8 cellular contexts compared by ENCODE assay signal in genomic region chr1:234604393-234604725, GRCh38. TPM values are rescaled to one million over a fixed set of nuclear protein-coding genes. Genes with fewer than 3 reads are reported as not detected.
DNase-seq lines count a peak whose midpoint lies in the region; ATAC-seq, FAIRE-seq and TF ChIP-seq lines count a peak whose summit lies in the region.

No MANE protein-coding gene starts in this region.

- TF ChIP-seq CTCF in astrocyte (IDR thresholded peaks at IDR 0.05; ENCODE audit: insufficient read depth, low read depth, low read length) (no peak), lower lobe of right lung (IDR thresholded peaks at IDR 0.05) (no peak), tibial nerve (IDR thresholded peaks at IDR 0.05) (no peak), GM13977 (IDR thresholded peaks at IDR 0.05; ENCODE audit: extremely low read depth, insufficient read depth, missing control alignments) (no peak)

- no peaks in the 10 kb centered on the region for H3K27me3 Mint-ChIP-seq in activated T-cell treated with anti-CD3 and anti-CD28 coated beads, Interleukin-2, amount 50 U/mL, for 24 hours
- no peaks in the 10 kb centered on the region for H3K27me3 Mint-ChIP-seq in astrocyte (ENCODE audit: low read depth, unreplicated experiment)

- H3K36me3 ChIP-seq in astrocyte (ENCODE audit: insufficient read depth, low read length) (peaks cover 37% of the 10 kb centered on the region), lower lobe of right lung (peaks cover 31% of the 10 kb centered on the region), tibial nerve (peaks cover 0 to 23% (median 0%) of the 10 kb centered on the region in 3 donors)

- H3K9me3 ChIP-seq in astrocyte (ENCODE audit: insufficient read depth, low read depth, low read length) (no peaks in the 10 kb centered on the region), lower lobe of right lung (no peaks in the 10 kb centered on the region), tibial nerve (no peaks in the 10 kb centered on the region)

- peaks cover 73% of the 10 kb centered on the region for H3K36me3 Mint-ChIP-seq in activated T-cell treated with anti-CD3 and anti-CD28 coated beads, Interleukin-2, amount 50 U/mL, for 24 hours (ENCODE audit: low read depth)
- H3K36me3 Mint-ChIP-seq in astrocyte (ENCODE audit: low read depth, unreplicated experiment) = peaks cover 38% of the 10 kb centered on the region

- peak overlapping the region; percentile 94 for H3K4me3 Mint-ChIP-seq in activated T-cell treated with anti-CD3 and anti-CD28 coated beads, Interleukin-2, amount 50 U/mL, for 24 hours
- peak overlapping the region; percentile 98 for H3K4me3 Mint-ChIP-seq in astrocyte (ENCODE audit: unreplicated experiment)

- H3K27ac Mint-ChIP-seq in activated T-cell treated with anti-CD3 and anti-CD28 coated beads, Interleukin-2, amount 50 U/mL, for 24 hours = peak overlapping the region; percentile 99
- H3K27ac Mint-ChIP-seq in astrocyte (ENCODE audit: unreplicated experiment) = peak overlapping the region; percentile 100

- TF ChIP-seq EP300 in tibial nerve (IDR thresholded peaks at IDR 0.05) = no peak

- H3K4me3 ChIP-seq in astrocyte (ENCODE audit: insufficient read depth, low read depth, low read length) = peak overlapping the region; percentile 88
- peak overlapping the region; percentile 85 for H3K4me3 ChIP-seq in lower lobe of right lung
- H3K4me3 ChIP-seq in tibial nerve = peak overlapping the region; percentile 66 to 87 (median 83)

- H3K4me1 ChIP-seq in astrocyte (ENCODE audit: insufficient read depth, low read length) (peaks cover 35% of the 10 kb centered on the region), lower lobe of right lung (peaks cover 61% of the 10 kb centered on the region), tibial nerve (peaks cover 15 to 61% (median 43%) of the 10 kb centered on the region in 4 donors)

- DNase-seq in activated T-cell treated with anti-CD3 and anti-CD28 coated beads, Interleukin-2, amount 50 U/mL, for 24 hours = no peak
- DNase-seq in activated T-cell treated with anti-CD3 and anti-CD28 coated beads, Interleukin-2, amount 50 U/mL, for 1 hour = no peak
- DNase-seq in astrocyte (ENCODE audit: low read depth) (no peak), lower lobe of right lung (no peak), tibial nerve (ENCODE audit: low spot score in 2 of 2) (no peak), GM13977 (ENCODE audit: low spot score) (no peak), hippocampal formation (lab: John Stamatoyannopoulos, UW) (no peak)

- peak overlapping the region; percentile 93 for H3K4me2 ChIP-seq in astrocyte (ENCODE audit: low read length)

- ATAC-seq in lower lobe of right lung (no peak), HG03520 (IDR thresholded peaks at IDR 0.05; ENCODE audit: unreplicated experiment) (no peak)

- peaks cover 72% of the 10 kb centered on the region for H3K4me1 Mint-ChIP-seq in activated T-cell treated with anti-CD3 and anti-CD28 coated beads, Interleukin-2, amount 50 U/mL, for 24 hours (ENCODE audit: low read depth)
- H3K4me1 Mint-ChIP-seq in astrocyte (ENCODE audit: low read depth, unreplicated experiment) = peaks cover 22% of the 10 kb centered on the region

- H3K79me2 ChIP-seq in astrocyte (ENCODE audit: insufficient read depth, low read length) = peaks cover 87% of the 10 kb centered on the region

- H4K20me1 ChIP-seq in astrocyte (ENCODE audit: insufficient read depth, low read length) = peaks cover 34% of the 10 kb centered on the region

- FAIRE-seq in astrocyte (lab: Jason Lieb, UNC) = no peak

- no peak for TF ChIP-seq POLR2A in tibial nerve (IDR thresholded peaks at IDR 0.05)

- H3K27ac ChIP-seq in astrocyte (ENCODE audit: low read depth, low read length) (peak overlapping the region; percentile 96), lower lobe of right lung (peak overlapping the region; percentile 100), tibial nerve (peak overlapping the region; percentile 98 to 100 (median 99))

- no peak overlapping the region for H2AFZ ChIP-seq in astrocyte (ENCODE audit: low read depth, low read length)

- in situ Hi-C loops in GM13977 (cut with MboI; ENCODE audit: low pct_unique_long_range_greater_than_20kb, low sequenced_read_pairs, unreplicated experiment) = no loop called here

- no peaks in the 10 kb centered on the region for H3K27me3 ChIP-seq in astrocyte (ENCODE audit: insufficient read depth, low read length)
- no peaks in the 10 kb centered on the region for H3K27me3 ChIP-seq in lower lobe of right lung (ENCODE audit: low read depth)
- H3K27me3 ChIP-seq in tibial nerve = no peaks in the 10 kb centered on the region

- no peaks in the 10 kb centered on the region for H3K9me3 Mint-ChIP-seq in activated T-cell treated with anti-CD3 and anti-CD28 coated beads, Interleukin-2, amount 50 U/mL, for 24 hours
- no peaks in the 10 kb centered on the region for H3K9me3 Mint-ChIP-seq in astrocyte (ENCODE audit: unreplicated experiment)

- intact Hi-C loops in lower lobe of right lung (cut with DNase I) = loop anchor here (10.0 kb wide), 2 partner anchors 110 to 470 kb away; no protein-coding TSS in a partner anchor

- peak overlapping the region; percentile 98 for H3K9ac ChIP-seq in astrocyte (ENCODE audit: low read length)

RNA-seq across cellular contexts. Expression of gene IRF2BP2, which starts 5.6 kb away (rescaled TPM):
- 122 and 126 TPM in 2 replicates for total RNA-seq in astrocyte
- 154 TPM for total RNA-seq in lower lobe of right lung
- total RNA-seq in tibial nerve = 100 to 1,000 TPM in 1 of 4 donors, 10 to 100 TPM in 3; 71.4 to 107 (median 93.8) TPM
